Comparison of ENCODE assay signal across 8 cellular contexts in genomic region chr7:140175221-140176218, GRCh38. TPM values are rescaled to one million over a fixed set of nuclear protein-coding genes. Genes with fewer than 3 reads are reported as not detected.
DNase-seq lines count a peak whose midpoint lies in the region; ATAC-seq and TF ChIP-seq lines count a peak whose summit lies in the region.

No MANE protein-coding gene starts in this region.

- peaks cover 19% of the 10 kb centered on the region for H3K36me3 Mint-ChIP-seq in T-helper 1 cell treated with Interleukin-12 subunit alpha and Interleukin-12 subunit beta and Interleukin-4 antibody, amounts not matched to agents 30 μg/mL and 1 μg/mL, for 36 hours (ENCODE audit: low read depth)
- H3K36me3 Mint-ChIP-seq in progenitor cell of endocrine pancreas (ENCODE audit: insufficient read depth): no peaks in the 10 kb centered on the region

- TF ChIP-seq CTCF in GM12875 (IDR thresholded peaks at IDR 0.05; ENCODE audit: borderline replicate concordance, insufficient read depth, low read depth, low read length): peak; percentile 73; the same call in 1 of the 2 replicates
- peak; percentile 75 for TF ChIP-seq CTCF in progenitor cell of endocrine pancreas (IDR thresholded peaks at IDR 0.05; ENCODE audit: unreplicated experiment)

- ATAC-seq in HG02885 (IDR thresholded peaks at IDR 0.05; ENCODE audit: poor library complexity, unreplicated experiment): peak; percentile 56
- peak; percentile 77 for ATAC-seq in left ventricle myocardium superior

- peak; percentile 86 for DNase-seq in NCI-H1694 (lab: John Stamatoyannopoulos, UW)
- peak; percentile 8 to 89 (median 70) for DNase-seq in amygdala (lab: John Stamatoyannopoulos, UW)
- peak; percentile 94 for DNase-seq in left ventricle myocardium superior
- peak; percentile 63 for DNase-seq in progenitor cell of endocrine pancreas (ENCODE audit: low spot score, unreplicated experiment)
- DNase-seq in ureter (ENCODE audit: low spot score): peak; percentile 92

- H3K4me1 Mint-ChIP-seq in T-helper 1 cell treated with Interleukin-12 subunit alpha and Interleukin-12 subunit beta and Interleukin-4 antibody, amounts not matched to agents 30 μg/mL and 1 μg/mL, for 36 hours (ENCODE audit: low read depth): peaks cover 38% of the 10 kb centered on the region
- H3K4me1 Mint-ChIP-seq in progenitor cell of endocrine pancreas (ENCODE audit: low read depth): peaks cover 17% of the 10 kb centered on the region

- peak overlapping the region; percentile 67 for H3K27ac Mint-ChIP-seq in T-helper 1 cell treated with Interleukin-12 subunit alpha and Interleukin-12 subunit beta and Interleukin-4 antibody, amounts not matched to agents 30 μg/mL and 1 μg/mL, for 36 hours
- H3K27ac Mint-ChIP-seq in progenitor cell of endocrine pancreas: peak overlapping the region; percentile 98

- H3K9me3 Mint-ChIP-seq in T-helper 1 cell treated with Interleukin-12 subunit alpha and Interleukin-12 subunit beta and Interleukin-4 antibody, amounts not matched to agents 30 μg/mL and 1 μg/mL, for 36 hours: peaks cover 7% of the 10 kb centered on the region
- H3K9me3 Mint-ChIP-seq in progenitor cell of endocrine pancreas (ENCODE audit: low read depth): no peaks in the 10 kb centered on the region

- H3K4me3 ChIP-seq in GM12875 (ENCODE audit: low read depth, low read length): peak overlapping the region; percentile 54

- intact Hi-C loops in left ventricle myocardium superior (cut with micrococcal nuclease): no loop called here

- peaks cover 8% of the 10 kb centered on the region for H3K27me3 Mint-ChIP-seq in T-helper 1 cell treated with Interleukin-12 subunit alpha and Interleukin-12 subunit beta and Interleukin-4 antibody, amounts not matched to agents 30 μg/mL and 1 μg/mL, for 36 hours (ENCODE audit: low read depth)
- H3K27me3 Mint-ChIP-seq in progenitor cell of endocrine pancreas: peaks cover 15% of the 10 kb centered on the region

- H3K4me3 Mint-ChIP-seq in T-helper 1 cell treated with Interleukin-12 subunit alpha and Interleukin-12 subunit beta and Interleukin-4 antibody, amounts not matched to agents 30 μg/mL and 1 μg/mL, for 36 hours: peak overlapping the region; percentile 75
- H3K4me3 Mint-ChIP-seq in progenitor cell of endocrine pancreas (ENCODE audit: low read depth): peak overlapping the region; percentile 91

RNA-seq across cellular contexts. Expression of gene KDM7A, which starts 1.3 kb away (rescaled TPM):
- total RNA-seq in left ventricle myocardium superior: 10.3 TPM
- 11.3 and 13.8 TPM in 2 replicates for total RNA-seq in progenitor cell of endocrine pancreas
- total RNA-seq in ureter: 17.7 TPM

Comparison
In these comparisons a context has a peak if more than half of its experiments do, and no peak if none do; other contexts are left out.
1. Peak in every context shown above with its lines: DNase-seq, ATAC-seq and H3K4me3 ChIP-seq.